Comparison of ENCODE assay signal across 19 cellular contexts in genomic region chr14:24808412-24808811, GRCh38.
"Had no signal": no experiment of that assay in that cellular context is flagged by ENCODE, and none has a peak within 500 bp of the region (broad histone marks: within the 10 kb centered on the region; RNA-seq: fewer than 3 reads in every experiment).

No MANE protein-coding gene starts in this region.

- H3K9ac ChIP-seq: SK-N-SH had no signal

- H3K9me3 ChIP-seq: MG63, SK-N-SH had no signal

- H3K27me3 ChIP-seq: MG63 had no signal

- H3K36me3 ChIP-seq: MG63 had no signal

- DNase-seq: KBM-7, MG63, NCI-H1092, NCI-H1105 treated with DMSO at 0.1 percent for 48 hours, NCI-H1436, NCI-H187, NCI-H2029, NCI-H2081 treated with DMSO at 0.1 percent for 48 hours, NCI-H2171, NCI-H226, NCI-H446, NCI-H510A, NCI-H774, PC-3, SHP77, SK-N-SH, SW 1271 had no signal

- H3K4me3 ChIP-seq: MG63 had no signal

- ATAC-seq: Panc1, PC-3 had no signal

- H3K27ac ChIP-seq: RWPE1 had no signal
